In genomic region chr14:22561661-22562579, GRCh38 we compare ENCODE assay signal across 8 cellular contexts. TPM values are rescaled to one million over a fixed set of nuclear protein-coding genes. Genes with fewer than 3 reads are reported as not detected.
DNase-seq lines count a peak whose midpoint lies in the region; ATAC-seq, FAIRE-seq and TF ChIP-seq lines count a peak whose summit lies in the region.

No MANE protein-coding gene starts in this region.

- H3K27ac ChIP-seq in GM12878 (ENCODE audit: control insufficient read depth, insufficient read depth), result peak overlapping the region; percentile 97

- SMC1A ChIA-PET in GM12878 (lab: Charles Lee; ENCODE audit: uncharacterized antibody, unreplicated experiment), result interaction anchor here (0.6 to 4.9 kb wide), 19 partner anchors 7 to 254 kb away, joined by 3 to 134 read pairs (median 5); partner anchors contain the start of gene SLC7A7

- H3K9me3 ChIP-seq in GM12878 (replicated peaks; ENCODE audit: control insufficient read depth, insufficient read depth, low read length), result no peaks in the 10 kb centered on the region

- BruUV-seq in GM12878 (replicated peaks; lab: Mats Ljungman, UMichigan), result no TSS peak

- no peak overlapping the region for H2AFZ ChIP-seq in GM12878 (ENCODE audit: control insufficient read depth, low read depth, low read length)

- TF ChIP-seq RAD21 in GM12878 (IDR thresholded peaks at IDR 0.05; ENCODE audit: insufficient read depth, low read depth, low read length), result no peak

- DNase-seq in T-helper 22 cell (ENCODE audit: low read depth), result peak; percentile 82
- peak; percentile 81 for DNase-seq in GM12878 (ENCODE audit: low read depth, low spot score)
- DNase-seq in stimulated activated CD4-positive, alpha-beta T cell treated with anti-CD3 and anti-CD28 coated beads, Interleukin-2, amount 100 ng/mL, for 4 hours (ENCODE audit: low read depth), result peak; percentile 76
- no peak for DNase-seq in globus pallidus (ENCODE audit: low spot score)
- DNase-seq in RPMI8226, result no peak
- DNase-seq in foreskin melanocyte, result no peak

- H3K36me3 ChIP-seq in GM12878 (ENCODE audit: control insufficient read depth in 2 of 2, insufficient read depth in 2 of 2, low read length in 1 of 2), result peaks cover 0 to 3% of the 10 kb centered on the region in 2 experiments; a peak in 2 of 4 replicates

- peaks cover 86% of the 10 kb centered on the region for H3K4me1 ChIP-seq in GM12878 (ENCODE audit: control insufficient read depth, insufficient read depth, low read length)

- no peaks in the 10 kb centered on the region for H4K20me1 ChIP-seq in GM12878 (ENCODE audit: control insufficient read depth, insufficient read depth)

- intact Hi-C loops in GM12878 (cut with micrococcal nuclease; ENCODE audit: unreplicated experiment), result no loop called here

- H3K9ac ChIP-seq in GM12878 (ENCODE audit: control insufficient read depth, insufficient read depth, low read length), result peak overlapping the region; percentile 42

- FAIRE-seq in GM12878 (lab: Jason Lieb, UNC), result no peak

- in situ Hi-C loops in GM12878 (cut with MboI), result no loop called here

- ATAC-seq in GM19035 (IDR thresholded peaks at IDR 0.05; ENCODE audit: unreplicated experiment) (peak; percentile 30), GM12878 (peak; percentile 3), HG02610 (IDR thresholded peaks at IDR 0.05; ENCODE audit: unreplicated experiment) (no peak)

- POLR2A ChIA-PET in GM12878 (lab: Charles Lee), result interaction anchor here (0.5 to 7.7 kb wide), 11 partner anchors 7 to 177 kb away, joined by 3 to 74 read pairs (median 5); no protein-coding TSS in a partner anchor

- peak overlapping the region; percentile 33; the same call in 1 of the 2 replicates for H3K4me3 ChIP-seq in GM12878

- no peak for TF ChIP-seq CTCF in GM12878 (IDR thresholded peaks at IDR 0.05 in 2 of 3, conservative IDR thresholded peaks at IDR 0.05 in 1 of 3; ENCODE audit: control insufficient read depth in 2 of 3, extremely low read depth in 1 of 3, insufficient read depth in 1 of 3, low read depth in 3 of 3, low read length in 3 of 3)

- no peaks in the 10 kb centered on the region for H3K27me3 ChIP-seq in GM12878 (replicated peaks in 1 of 2; ENCODE audit: control insufficient read depth in 2 of 2, insufficient read depth in 2 of 2, low read length in 1 of 2)

- CTCF ChIA-PET in GM12878 (lab: Yijun Ruan, JAX), result interaction anchor here (0.6 to 12.5 kb wide), 14 partner anchors 8 to 1685 kb away, joined by 3 to 236 read pairs (median 4); no protein-coding TSS in a partner anchor

- RAD21 ChIA-PET in GM12878 (lab: Charles Lee; ENCODE audit: unreplicated experiment), result interaction anchor here (0.6 to 11.3 kb wide), 18 partner anchors 7 to 1086 kb away, joined by 3 to 156 read pairs (median 5); no protein-coding TSS in a partner anchor

- peaks cover 10% of the 10 kb centered on the region for H3K79me2 ChIP-seq in GM12878 (ENCODE audit: control insufficient read depth, insufficient read depth, low read length)

- 4% methylated on average over 11 of the region's 11 CpGs for WGBS in GM12878 (ENCODE audit: insufficient coverage, insufficient replicate concordance, low lambda C conversion rate, missing lambda C conversion rate)

- peak; percentile 21; the same call in 1 of the 2 replicates for TF ChIP-seq POLR2A in GM12878 (IDR thresholded peaks at IDR 0.05; ENCODE audit: low read depth, low read length)

- H3K4me2 ChIP-seq in GM12878 (ENCODE audit: control insufficient read depth, insufficient read depth), result peak overlapping the region; percentile 2; the same call in 1 of the 2 replicates

- TF ChIP-seq EP300 in GM12878 (IDR thresholded peaks at IDR 0.05; ENCODE audit: borderline replicate concordance in 1 of 2, control insufficient read depth in 1 of 2, low read depth in 2 of 2, low read length in 2 of 2), result peak; percentile 61 to 76

TF ChIP-seq in GM12878, 131 proteins besides CTCF, POLR2A, EP300 and RAD21 (continues in another document):
- no peak for TF ChIP-seq BRCA1 (IDR thresholded peaks at IDR 0.05; ENCODE audit: low read depth, low read length)
- TF ChIP-seq KAT2A (conservative IDR thresholded peaks at IDR 0.05; ENCODE audit: control insufficient read depth, low read depth, low read length), result no peak
- TF ChIP-seq, protein P1, sequence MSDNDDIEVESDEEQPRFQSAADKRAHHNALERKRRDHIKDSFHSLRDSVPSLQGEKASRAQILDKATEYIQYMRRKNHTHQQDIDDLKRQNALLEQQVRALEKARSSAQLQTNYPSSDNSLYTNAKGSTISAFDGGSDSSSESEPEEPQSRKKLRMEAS (IDR thresholded peaks at IDR 0.05; ENCODE audit: low read depth, low read length), result no peak
- TF ChIP-seq, protein P2, sequence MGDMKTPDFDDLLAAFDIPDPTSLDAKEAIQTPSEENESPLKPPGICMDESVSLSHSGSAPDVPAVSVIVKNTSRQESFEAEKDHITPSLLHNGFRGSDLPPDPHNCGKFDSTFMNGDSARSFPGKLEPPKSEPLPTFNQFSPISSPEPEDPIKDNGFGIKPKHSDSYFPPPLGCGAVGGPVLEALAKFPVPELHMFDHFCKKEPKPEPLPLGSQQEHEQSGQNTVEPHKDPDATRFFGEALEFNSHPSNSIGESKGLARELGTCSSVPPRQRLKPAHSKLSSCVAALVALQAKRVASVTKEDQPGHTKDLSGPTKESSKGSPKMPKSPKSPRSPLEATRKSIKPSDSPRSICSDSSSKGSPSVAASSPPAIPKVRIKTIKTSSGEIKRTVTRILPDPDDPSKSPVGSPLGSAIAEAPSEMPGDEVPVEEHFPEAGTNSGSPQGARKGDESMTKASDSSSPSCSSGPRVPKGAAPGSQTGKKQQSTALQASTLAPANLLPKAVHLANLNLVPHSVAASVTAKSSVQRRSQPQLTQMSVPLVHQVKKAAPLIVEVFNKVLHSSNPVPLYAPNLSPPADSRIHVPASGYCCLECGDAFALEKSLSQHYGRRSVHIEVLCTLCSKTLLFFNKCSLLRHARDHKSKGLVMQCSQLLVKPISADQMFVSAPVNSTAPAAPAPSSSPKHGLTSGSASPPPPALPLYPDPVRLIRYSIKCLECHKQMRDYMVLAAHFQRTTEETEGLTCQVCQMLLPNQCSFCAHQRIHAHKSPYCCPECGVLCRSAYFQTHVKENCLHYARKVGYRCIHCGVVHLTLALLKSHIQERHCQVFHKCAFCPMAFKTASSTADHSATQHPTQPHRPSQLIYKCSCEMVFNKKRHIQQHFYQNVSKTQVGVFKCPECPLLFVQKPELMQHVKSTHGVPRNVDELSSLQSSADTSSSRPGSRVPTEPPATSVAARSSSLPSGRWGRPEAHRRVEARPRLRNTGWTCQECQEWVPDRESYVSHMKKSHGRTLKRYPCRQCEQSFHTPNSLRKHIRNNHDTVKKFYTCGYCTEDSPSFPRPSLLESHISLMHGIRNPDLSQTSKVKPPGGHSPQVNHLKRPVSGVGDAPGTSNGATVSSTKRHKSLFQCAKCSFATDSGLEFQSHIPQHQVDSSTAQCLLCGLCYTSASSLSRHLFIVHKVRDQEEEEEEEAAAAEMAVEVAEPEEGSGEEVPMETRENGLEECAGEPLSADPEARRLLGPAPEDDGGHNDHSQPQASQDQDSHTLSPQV (IDR thresholded peaks at IDR 0.05), result 0 out of 2 replicates have a peak, but pooled peaks have one; percentile 30
- no peak for TF ChIP-seq USF1 (IDR thresholded peaks at IDR 0.05; ENCODE audit: borderline replicate concordance, extremely low read length, insufficient read depth, low read depth, low read length)

RNA-seq across cellular contexts. Expression of gene DAD1, which starts 27.1 kb away (rescaled TPM):
- total RNA-seq in GM12878 (2013; cell fraction: nucleolus; rRNA removed), result 77.8 and 78.3 TPM in 2 replicates
- total RNA-seq in GM12878 (2014; rRNA removed) (248 and 269 TPM in 2 replicates), GM12878 (2014; rRNA removed; fragmentation: Illumina TruSeq; extraction: Trizol) (210 and 218 TPM in 2 replicates), GM12878 (2021) (161 and 169 TPM in 2 replicates)
- polyA plus RNA-seq in GM12878 (2011; ENCODE audit: low read depth), result 154 TPM
- polyA plus RNA-seq in GM12878 (2011; rRNA removed) (302 and 306 TPM in 2 replicates), GM12878 (2014; fragmentation: Illumina TruSeq; extraction: Trizol) (306 and 315 TPM in 2 replicates), GM12878 (2014; fragmentation: Nextera tagmentation; extraction: Ambion mirVana) (100 to 1,000 TPM; 711 to 920 TPM), GM12878 (2014; rRNA removed) (294 and 324 TPM in 2 replicates), GM12878 (2016; fragmentation: Nextera tagmentation; extraction: Ambion mirVana) (100 to 1,000 TPM; 604 to 609 TPM)
- 434 and 580 TPM in 2 replicates for polyA plus RNA-seq in GM12878 (2011; cell fraction: cytosol; rRNA removed)
- polyA plus RNA-seq in GM12878 (2011; cell fraction: nucleus; rRNA removed), result 112 and 139 TPM in 2 replicates
- polyA plus RNA-seq in GM12878 (2012), result 237 and 253 TPM in 2 replicates
- 104 and 162 TPM in 2 replicates for polyA minus RNA-seq in GM12878 (2011; rRNA and poly(A)+ RNA removed)
- 33.4 and 47.1 TPM in 2 replicates for polyA minus RNA-seq in GM12878 (2011; cell fraction: cytosol; rRNA and poly(A)+ RNA removed)
- 42.2 and 59.7 TPM in 2 replicates for polyA minus RNA-seq in GM12878 (2011; cell fraction: nucleus; rRNA and poly(A)+ RNA removed)

RNA-seq across cellular contexts. Expression of gene ABHD4, which starts 36.2 kb away (rescaled TPM):
- total RNA-seq in GM12878 (2013; cell fraction: nucleolus; rRNA removed), result 21.4 and 23.0 TPM in 2 replicates
- total RNA-seq in GM12878 (2014; rRNA removed), result 4.7 and 5.6 TPM in 2 replicates
- total RNA-seq in GM12878 (2014; rRNA removed; fragmentation: Illumina TruSeq; extraction: Trizol), result 4.7 and 5.4 TPM in 2 replicates
- total RNA-seq in GM12878 (2021), result 10.2 and 15.1 TPM in 2 replicates
- 10.5 TPM for polyA plus RNA-seq in GM12878 (2011; ENCODE audit: low read depth)
- 17.4 and 28.7 TPM in 2 replicates for polyA plus RNA-seq in GM12878 (2011; rRNA removed)
- polyA plus RNA-seq in GM12878 (2011; cell fraction: cytosol; rRNA removed), result 33.7 and 34.0 TPM in 2 replicates
- 19.1 and 31.7 TPM in 2 replicates for polyA plus RNA-seq in GM12878 (2011; cell fraction: nucleus; rRNA removed)
- 10.8 and 15.4 TPM in 2 replicates for polyA plus RNA-seq in GM12878 (2012)
- 10.6 and 12.9 TPM in 2 replicates for polyA plus RNA-seq in GM12878 (2014; fragmentation: Illumina TruSeq; extraction: Trizol)
- polyA plus RNA-seq in GM12878 (2014; fragmentation: Nextera tagmentation; extraction: Ambion mirVana), result 1 to 10 TPM; 7.7 to 7.9 TPM
- 10.5 and 11.5 TPM in 2 replicates for polyA plus RNA-seq in GM12878 (2014; rRNA removed)
- 10 to 100 TPM; 12.6 to 14.3 TPM for polyA plus RNA-seq in GM12878 (2016; fragmentation: Nextera tagmentation; extraction: Ambion mirVana)
- 25.3 and 34.6 TPM in 2 replicates for polyA minus RNA-seq in GM12878 (2011; rRNA and poly(A)+ RNA removed)
- 6.5 and 7.5 TPM in 2 replicates for polyA minus RNA-seq in GM12878 (2011; cell fraction: cytosol; rRNA and poly(A)+ RNA removed)
- 11.6 and 12.0 TPM in 2 replicates for polyA minus RNA-seq in GM12878 (2011; cell fraction: nucleus; rRNA and poly(A)+ RNA removed)

Comparison
In these comparisons a context has a peak if more than half of its experiments do, and no peak if none do; other contexts are left out.
1. DNase-seq: peak in T-helper 22 cell (single experiment), GM12878 (single experiment) and stimulated activated CD4-positive, alpha-beta T cell treated with anti-CD3 and anti-CD28 coated beads, Interleukin-2, amount 100 ng/mL, for 4 hours (single experiment); none in globus pallidus (single experiment), RPMI8226 (single experiment) and foreskin melanocyte (single experiment).